In the genomic region with DNA sequence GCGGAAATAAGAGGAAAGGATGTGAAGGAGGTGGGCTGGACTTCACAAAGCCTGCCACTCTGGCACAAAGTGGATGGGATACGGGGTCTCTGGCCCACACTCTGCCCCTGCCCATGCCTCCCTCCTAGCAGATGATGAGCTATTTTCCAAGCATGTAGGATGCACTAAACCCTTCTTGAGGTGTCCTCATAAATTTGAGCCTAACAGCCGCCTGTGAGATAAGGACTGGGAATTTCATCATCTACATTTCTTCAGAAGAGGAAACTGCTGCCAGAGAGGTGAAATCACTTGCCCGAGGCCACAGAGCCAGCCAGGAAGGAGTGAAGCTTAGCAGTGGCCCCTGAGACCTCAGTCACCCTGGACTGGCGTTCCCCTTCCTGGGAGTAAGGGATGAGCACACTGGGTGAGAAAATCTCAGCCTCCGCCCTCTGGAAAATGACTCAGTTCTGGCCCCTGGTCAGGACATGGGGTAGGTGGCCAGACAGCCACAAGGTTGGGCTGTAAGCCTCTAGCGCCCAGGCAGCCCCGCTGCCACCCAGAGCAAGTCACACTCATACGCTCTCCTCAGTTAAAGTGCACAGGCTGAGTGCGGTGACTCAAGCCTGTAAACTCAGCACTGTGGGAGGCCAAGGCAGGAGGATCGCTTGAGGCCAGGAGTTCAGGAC, we compare ENCODE assay signal across 9 cellular contexts. TPM values are rescaled to one million over a fixed set of nuclear protein-coding genes. Genes with fewer than 3 reads are reported as not detected.
A peak's percentile ranks its signal among the peaks of the same experiment; 100 is the strongest.
DNase-seq lines count a peak whose midpoint lies in the region; ATAC-seq, FAIRE-seq and TF ChIP-seq lines count a peak whose summit lies in the region.
"Had no signal": no experiment of that assay in that cellular context is flagged by ENCODE, and none has a peak within 500 bp of the region (broad histone marks: within the 10 kb centered on the region; RNA-seq: fewer than 3 reads in every experiment).

No MANE protein-coding gene starts in this region.

- TF ChIP-seq POLR2A in NB4 (IDR thresholded peaks at IDR 0.05; ENCODE audit: extremely low read depth, insufficient read length), result no peak

- peaks cover 51% of the 10 kb centered on the region for H3K4me1 ChIP-seq in muscle layer of colon (ENCODE audit: insufficient read depth, low read length)

- H3K4me3 ChIP-seq in NB4 (ENCODE audit: low read depth, low read length), result no peak overlapping the region
- H3K4me3 ChIP-seq in bronchial epithelial cell (ENCODE audit: low read depth, low read length), result no peak overlapping the region
- H3K4me3 ChIP-seq in muscle layer of colon (ENCODE audit: low read depth in 1 of 2, low read length in 2 of 2), result no peak overlapping the region

- H3K27me3 ChIP-seq in bronchial epithelial cell (ENCODE audit: control insufficient read depth, insufficient read depth, low read length), result no peaks in the 10 kb centered on the region
- H3K27me3 ChIP-seq in muscle layer of colon (ENCODE audit: control insufficient read depth in 1 of 2, insufficient read depth in 2 of 2, low read length in 2 of 2), result no peaks in the 10 kb centered on the region

- FAIRE-seq in bronchial epithelial cell (lab: Jason Lieb, UNC) (peak; percentile 89), frontal cortex (lab: Jason Lieb, UNC) (no peak)

- no peaks in the 10 kb centered on the region for H3K36me3 ChIP-seq in bronchial epithelial cell (ENCODE audit: control insufficient read depth, insufficient read depth, low read length)
- H3K36me3 ChIP-seq in muscle layer of colon (ENCODE audit: insufficient read depth, low read length), result no peaks in the 10 kb centered on the region

- H3K9ac ChIP-seq in muscle layer of colon (ENCODE audit: low read length), result no peak overlapping the region

- H3K27ac ChIP-seq in muscle layer of colon (ENCODE audit: low read depth, low read length), result peak overlapping the region; percentile 35

- H3K9me3 ChIP-seq in muscle layer of colon (ENCODE audit: low read length), result no peaks in the 10 kb centered on the region

- TF ChIP-seq CTCF in NB4 (IDR thresholded peaks at IDR 0.05; ENCODE audit: low read depth, low read length) (no peak), bronchial epithelial cell (IDR thresholded peaks at IDR 0.05; ENCODE audit: insufficient read depth, low read length, severe bottlenecking) (no peak)

- DNase-seq in CD1c-positive myeloid dendritic cell (ENCODE audit: extremely low spot score) (peak; percentile 94), NB4 (ENCODE audit: low read depth) (peak; percentile 74), bronchial epithelial cell (ENCODE audit: low read depth) (peak; percentile 98), frontal cortex (ENCODE audit: low spot score in 2 of 2) (no peak), foreskin melanocyte (no peak)
- no peak for DNase-seq in activated CD8-positive, alpha-beta memory T cell treated with anti-CD3 and anti-CD28 coated beads, Interleukin-2, amount 50 U/mL, for 48 hours
- DNase-seq: RPMI8226 had no signal

- ATAC-seq in GM18867 (IDR thresholded peaks at IDR 0.05; ENCODE audit: unreplicated experiment), result no peak

RNA-seq across cellular contexts. Expression of gene MB, which starts 27.9 kb away (rescaled TPM):
- 0.13 TPM in 1 of 2 replicates, not detected in the other for total RNA-seq in bronchial epithelial cell
- total RNA-seq in frontal cortex, result not detected

RNA-seq across cellular contexts. Expression of gene RASD2, which starts 48.6 kb away (rescaled TPM):
- total RNA-seq in bronchial epithelial cell (0.13 and 0.26 TPM in 2 replicates), frontal cortex (1.2 TPM)

RNA-seq across cellular contexts. Expression of gene APOL6, which starts 59.0 kb away (rescaled TPM):
- total RNA-seq in bronchial epithelial cell (6.1 and 10.6 TPM in 2 replicates), frontal cortex (0.82 TPM)

Comparison
In these comparisons a context has a peak if more than half of its experiments do, and no peak if none do; other contexts are left out.
1. DNase-seq: peak in CD1c-positive myeloid dendritic cell (single experiment), NB4 (single experiment) and bronchial epithelial cell (single experiment); none in frontal cortex (0 of 2), activated CD8-positive, alpha-beta memory T cell treated with anti-CD3 and anti-CD28 coated beads, Interleukin-2, amount 50 U/mL, for 48 hours (single experiment) and foreskin melanocyte (single experiment).